16 cellular contexts compared by ENCODE assay signal in the genomic region with DNA sequence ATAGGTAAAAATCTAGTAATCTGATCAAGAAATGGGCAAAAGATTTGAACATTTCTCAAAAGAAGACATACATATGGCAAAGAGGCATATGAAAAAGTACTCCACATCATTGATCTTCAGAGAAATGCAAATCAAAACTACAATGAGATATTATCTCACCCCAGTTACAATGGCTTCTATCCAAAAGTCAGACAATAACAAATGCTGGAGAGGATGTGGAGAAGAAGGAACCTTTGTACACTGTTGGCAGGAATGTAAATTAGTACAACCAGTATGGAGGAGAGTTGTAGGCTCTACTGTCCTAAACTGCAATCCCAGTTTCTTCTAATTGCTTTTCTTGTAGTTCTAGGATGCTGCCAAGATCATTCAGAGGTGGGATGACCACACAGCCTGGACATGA.
DNase-seq lines count a peak whose midpoint lies in the region; ATAC-seq lines count a peak whose summit lies in the region.
"Had no signal": no experiment of that assay in that cellular context is flagged by ENCODE, and none has a peak within 500 bp of the region (broad histone marks: within the 10 kb centered on the region; RNA-seq: fewer than 3 reads in every experiment).

No MANE protein-coding gene starts in this region.

- DNase-seq in M059J (ENCODE audit: low read depth) (peak; percentile 20), dermis microvascular lymphatic vessel endothelial cell (ENCODE audit: low read depth in 2 of 2) (peak; percentile 20 to 25), iris pigment epithelial cell (ENCODE audit: low read depth) (peak; percentile 7), NCI-H510A treated with DMSO at 0.1 percent for 48 hours (lab: John Stamatoyannopoulos, UW) (no peak), NCI-H1436 (lab: John Stamatoyannopoulos, UW) (no peak)
- DNase-seq: Caco-2; CD4-positive, alpha-beta T cell; NCI-H1092; NCI-H1436 treated with DMSO at 0.1 percent for 48 hours; NCI-H2029; NCI-H345; NCI-H524 treated with DMSO at 0.1 percent for 48 hours had no signal

- no peak for ATAC-seq in HG03439 (IDR thresholded peaks at IDR 0.05; ENCODE audit: unreplicated experiment)
- ATAC-seq in GM21723 (IDR thresholded peaks at IDR 0.05; ENCODE audit: unreplicated experiment) = no peak
- ATAC-seq: K562, Right ventricle myocardium inferior had no signal

Comparison
In these comparisons a context has a peak if more than half of its experiments do, and no peak if none do; other contexts are left out.
1. DNase-seq: peak in M059J (single experiment), dermis microvascular lymphatic vessel endothelial cell (2 of 2) and iris pigment epithelial cell (single experiment); none in NCI-H510A treated with DMSO at 0.1 percent for 48 hours (single experiment) and NCI-H1436 (single experiment).